ENCODE assay signal across 8 cellular contexts in genomic region chr13:106619688-106620555, GRCh38. TPM values are rescaled to one million over a fixed set of nuclear protein-coding genes. Genes with fewer than 3 reads are reported as not detected.
DNase-seq lines count a peak whose midpoint lies in the region; ATAC-seq and TF ChIP-seq lines count a peak whose summit lies in the region.

No MANE protein-coding gene starts in this region.

- DNase-seq in EH (ENCODE audit: low read depth): peak; percentile 67
- DNase-seq in NCI-H345 (lab: John Stamatoyannopoulos, UW): peak; percentile 56
- DNase-seq in activated CD4-positive, alpha-beta T cell treated with anti-CD3 and anti-CD28 coated beads, Interleukin-2, amount 50 U/mL, for 1 hour: peak; percentile 6
- DNase-seq in head of caudate nucleus: peak in 31 of 42 donors; percentile 15 to 75 (median 40)
- no peak for DNase-seq in psoas muscle
- no peak for DNase-seq in GOT3 (lab: John Stamatoyannopoulos, UW)

- no peaks in the 10 kb centered on the region for H3K36me3 ChIP-seq in psoas muscle (ENCODE audit: insufficient read depth in 1 of 2, low read depth in 1 of 2)

- no peaks in the 10 kb centered on the region for H3K4me1 ChIP-seq in psoas muscle

- peak; percentile 69 for TF ChIP-seq CTCF in psoas muscle (IDR thresholded peaks at IDR 0.05)

- H3K27ac ChIP-seq in psoas muscle: no peak overlapping the region

- peaks cover 0 to 13% (median 4%) of the 10 kb centered on the region in 3 donors for H3K27me3 ChIP-seq in psoas muscle (ENCODE audit: insufficient read depth in 3 of 3, low read length in 2 of 3)

- no peaks in the 10 kb centered on the region for H3K9me3 ChIP-seq in psoas muscle

- ATAC-seq in GM19452 (IDR thresholded peaks at IDR 0.05; ENCODE audit: unreplicated experiment): peak; percentile 93
- ATAC-seq in HG03378 (IDR thresholded peaks at IDR 0.05; ENCODE audit: unreplicated experiment): peak; percentile 97
- ATAC-seq in psoas muscle: peak; percentile 68 to 90 (median 82)

- intact Hi-C loops in head of caudate nucleus (cut with DNase I) (no loop called here), psoas muscle (cut with DNase I) (loop anchor here in 1 of 2 donors (5.0 to 10.0 kb wide), 3 partner anchors 53 to 525 kb away; partner anchors contain the start of gene ARGLU1)

- 31 to 39% (median 36%) methylated on average over 10 of the region's 10 CpGs for WGBS in psoas muscle, 3 donors

- peak overlapping the region; percentile 30 for H3K4me3 ChIP-seq in psoas muscle

RNA-seq across cellular contexts. Expression of gene ARGLU1, which starts 52.0 kb away (rescaled TPM):
- total RNA-seq in psoas muscle: 10 to 100 TPM; 23.2 to 34.2 (median 27.1) TPM
- 10 to 100 TPM; 23.6 to 43.5 (median 23.8) TPM for polyA plus RNA-seq in psoas muscle

Comparison
In these comparisons a context has a peak if more than half of its experiments do, and no peak if none do; other contexts are left out.
1. DNase-seq: peak in EH (single experiment), NCI-H345 (single experiment), activated CD4-positive, alpha-beta T cell treated with anti-CD3 and anti-CD28 coated beads, Interleukin-2, amount 50 U/mL, for 1 hour (single experiment) and head of caudate nucleus (31 of 42); none in psoas muscle (0 of 2) and GOT3 (single experiment).
2. Peak in every context shown above with its lines, with median percentiles within 50 percentile points of each other: ATAC-seq.